ENCODE assay signal across 9 cellular contexts in genomic region chr20:45337367-45338120, GRCh38. TPM values are rescaled to one million over a fixed set of nuclear protein-coding genes. Genes with fewer than 3 reads are reported as not detected.
DNase-seq lines count a peak whose midpoint lies in the region; ATAC-seq and TF ChIP-seq lines count a peak whose summit lies in the region.
"Had no signal": no experiment of that assay in that cellular context is flagged by ENCODE, and none has a peak within 500 bp of the region (broad histone marks: within the 10 kb centered on the region; RNA-seq: fewer than 3 reads in every experiment).

No MANE protein-coding gene starts in this region.

- H3K27me3 ChIP-seq in kidney epithelial cell (ENCODE audit: control insufficient read depth, insufficient read depth, low read length) (no peaks in the 10 kb centered on the region), stomach smooth muscle (ENCODE audit: control insufficient read depth in 1 of 2, insufficient read depth in 2 of 2, low read length in 2 of 2) (no peaks in the 10 kb centered on the region)

- no peak overlapping the region for H3K27ac Mint-ChIP-seq in T-cell
- H3K27ac Mint-ChIP-seq in activated naive CD8-positive, alpha-beta T cell treated with anti-CD3 and anti-CD28 coated beads for 36 hours, result no peak overlapping the region
- H3K27ac Mint-ChIP-seq in activated T-cell treated with anti-CD3 and anti-CD28 coated beads, Interleukin-2, amount 50 U/mL, for 24 hours, result no peak overlapping the region

- CTCF ChIA-PET in T-cell (lab: Charles Lee), result no interaction called here

- H3K9ac ChIP-seq in stomach smooth muscle (ENCODE audit: low read length in 2 of 2), result peak overlapping the region; percentile 66 to 72

- no peaks in the 10 kb centered on the region for H3K9me3 Mint-ChIP-seq in T-cell
- no peaks in the 10 kb centered on the region for H3K9me3 Mint-ChIP-seq in activated naive CD8-positive, alpha-beta T cell treated with anti-CD3 and anti-CD28 coated beads for 36 hours
- H3K9me3 Mint-ChIP-seq in activated T-cell treated with anti-CD3 and anti-CD28 coated beads, Interleukin-2, amount 50 U/mL, for 24 hours, result no peaks in the 10 kb centered on the region

- no peak overlapping the region for H3K4me3 Mint-ChIP-seq in T-cell
- no peak overlapping the region for H3K4me3 Mint-ChIP-seq in activated naive CD8-positive, alpha-beta T cell treated with anti-CD3 and anti-CD28 coated beads for 36 hours
- no peak overlapping the region for H3K4me3 Mint-ChIP-seq in activated T-cell treated with anti-CD3 and anti-CD28 coated beads, Interleukin-2, amount 50 U/mL, for 24 hours

- ATAC-seq in T-cell (replicated peaks in 1 of 4), result no peak

- peaks cover 60% of the 10 kb centered on the region for H3K4me1 ChIP-seq in stomach smooth muscle (ENCODE audit: control insufficient read depth, insufficient read depth, low read length)

- H3K4me1 Mint-ChIP-seq in T-cell, result no peaks in the 10 kb centered on the region
- H3K4me1 Mint-ChIP-seq in activated naive CD8-positive, alpha-beta T cell treated with anti-CD3 and anti-CD28 coated beads for 36 hours, result peaks cover under 1% of the 10 kb centered on the region
- H3K4me1 Mint-ChIP-seq in activated T-cell treated with anti-CD3 and anti-CD28 coated beads, Interleukin-2, amount 50 U/mL, for 24 hours (ENCODE audit: low read depth), result peaks cover 1% of the 10 kb centered on the region

- H3K4me3 ChIP-seq in cardiac fibroblast (replicated peaks in 1 of 2; ENCODE audit: low read depth in 2 of 2, low read length in 2 of 2) (no peak overlapping the region), kidney epithelial cell (ENCODE audit: low read depth, low read length) (no peak overlapping the region), stomach smooth muscle (ENCODE audit: low read length in 2 of 2) (peak overlapping the region; percentile 27 to 35)

- no peaks in the 10 kb centered on the region for H3K9me3 ChIP-seq in stomach smooth muscle (ENCODE audit: control insufficient read depth in 2 of 2, low read length in 2 of 2)

- POLR2A ChIA-PET in T-cell (lab: Charles Lee), result no interaction called here

- TF ChIP-seq CTCF in cardiac fibroblast (IDR thresholded peaks at IDR 0.05; ENCODE audit: low read depth, low read length) (no peak), kidney epithelial cell (IDR thresholded peaks at IDR 0.05; ENCODE audit: insufficient read depth, low read length, poor library complexity, severe bottlenecking) (no peak)

- H3K27me3 Mint-ChIP-seq in T-cell, result no peaks in the 10 kb centered on the region
- H3K27me3 Mint-ChIP-seq in activated naive CD8-positive, alpha-beta T cell treated with anti-CD3 and anti-CD28 coated beads for 36 hours, result no peaks in the 10 kb centered on the region
- H3K27me3 Mint-ChIP-seq in activated T-cell treated with anti-CD3 and anti-CD28 coated beads, Interleukin-2, amount 50 U/mL, for 24 hours, result no peaks in the 10 kb centered on the region

- H3K27ac ChIP-seq in stomach smooth muscle (ENCODE audit: low read length), result peak overlapping the region; percentile 85

- DNase-seq in HK-2 (ENCODE audit: unreplicated experiment), result peak; percentile 93
- DNase-seq in cardiac fibroblast (ENCODE audit: low read depth in 2 of 2), result peak; percentile 89 to 91
- peak; percentile 83 for DNase-seq in kidney epithelial cell (ENCODE audit: low read depth)
- no peak for DNase-seq in T-cell
- no peak for DNase-seq in activated naive CD8-positive, alpha-beta T cell treated with anti-CD3 and anti-CD28 coated beads for 36 hours
- DNase-seq in activated T-cell treated with anti-CD3 and anti-CD28 coated beads, Interleukin-2, amount 50 U/mL, for 24 hours, result no peak
- DNase-seq in NCI-H510A (lab: John Stamatoyannopoulos, UW), result no peak
- DNase-seq: NCI-H748 treated with DMSO at 0.1 percent for 48 hours had no signal

- no peaks in the 10 kb centered on the region for H3K36me3 Mint-ChIP-seq in T-cell
- peaks cover 7% of the 10 kb centered on the region for H3K36me3 Mint-ChIP-seq in activated naive CD8-positive, alpha-beta T cell treated with anti-CD3 and anti-CD28 coated beads for 36 hours
- peaks cover 77% of the 10 kb centered on the region for H3K36me3 Mint-ChIP-seq in activated T-cell treated with anti-CD3 and anti-CD28 coated beads, Interleukin-2, amount 50 U/mL, for 24 hours (ENCODE audit: low read depth)

- H3K36me3 ChIP-seq in kidney epithelial cell (ENCODE audit: control insufficient read depth, insufficient read depth, low read length) (peaks cover 2% of the 10 kb centered on the region), stomach smooth muscle (ENCODE audit: control insufficient read depth in 2 of 2, insufficient read depth in 2 of 2, low read length in 2 of 2) (peaks cover 15 to 25% of the 10 kb centered on the region in 2 donors)

RNA-seq across cellular contexts. Expression of gene SDC4, which starts 10.7 kb away (rescaled TPM):
- 155 and 175 TPM in 2 replicates for total RNA-seq in kidney epithelial cell
- 1 to 10 TPM in 4 of 5 donors, under 1 TPM in 1; 0.68 to 4.4 (median 3.5) TPM for total RNA-seq in T-cell
- total RNA-seq in activated naive CD8-positive, alpha-beta T cell treated with anti-CD3 and anti-CD28 coated beads for 36 hours, result 10 to 100 TPM; 24.6 to 25.5 TPM

RNA-seq across cellular contexts. Expression of gene SYS1, which starts 25.4 kb away (rescaled TPM):
- 54.3 and 55.2 TPM in 2 replicates for total RNA-seq in kidney epithelial cell
- 10 to 100 TPM; 53.1 to 86.9 (median 58.2) TPM for total RNA-seq in T-cell
- 10 to 100 TPM; 21.5 to 26.6 TPM for total RNA-seq in activated naive CD8-positive, alpha-beta T cell treated with anti-CD3 and anti-CD28 coated beads for 36 hours

RNA-seq across cellular contexts. Expression of gene MATN4, which starts 29.4 kb away (rescaled TPM):
- total RNA-seq in kidney epithelial cell (not detected in 2 replicates), T-cell (not detected)
- 1 to 10 TPM in 1 of 2 experiments, under 1 TPM in 1; 0.64 to 1.1 TPM for total RNA-seq in activated naive CD8-positive, alpha-beta T cell treated with anti-CD3 and anti-CD28 coated beads for 36 hours

RNA-seq across cellular contexts. Expression of gene RBPJL, which starts 30.9 kb away (rescaled TPM):
- total RNA-seq in kidney epithelial cell, result not detected in 2 replicates
- under 1 TPM in 3 of 5 donors, not detected in 2; 0.22 to 0.29 (median 0.26) TPM for total RNA-seq in T-cell
- not detected for total RNA-seq in activated naive CD8-positive, alpha-beta T cell treated with anti-CD3 and anti-CD28 coated beads for 36 hours

RNA-seq across cellular contexts. Expression of gene TP53TG5, which starts 40.6 kb away (rescaled TPM):
- total RNA-seq in kidney epithelial cell (not detected in 2 replicates), T-cell (under 1 TPM in 3 of 5 donors, not detected in 2; 0.10 to 0.23 (median 0.16) TPM)
- under 1 TPM; 0.40 to 0.41 TPM for total RNA-seq in activated naive CD8-positive, alpha-beta T cell treated with anti-CD3 and anti-CD28 coated beads for 36 hours

Comparison
In these comparisons a context has a peak if more than half of its experiments do, and no peak if none do; other contexts are left out.
1. DNase-seq: peak in HK-2 (single experiment), cardiac fibroblast (2 of 2) and kidney epithelial cell (single experiment); none in T-cell (0 of 34), activated naive CD8-positive, alpha-beta T cell treated with anti-CD3 and anti-CD28 coated beads for 36 hours (single experiment), activated T-cell treated with anti-CD3 and anti-CD28 coated beads, Interleukin-2, amount 50 U/mL, for 24 hours (single experiment) and NCI-H510A (single experiment).
2. H3K4me3 ChIP-seq: peak in stomach smooth muscle (2 of 2); none in cardiac fibroblast (0 of 2) and kidney epithelial cell (single experiment).
3. RNA of gene SDC4, which starts 10.7 kb away (total RNA-seq): 155 to 175 TPM in kidney epithelial cell and 24.6 to 25.5 TPM in activated naive CD8-positive, alpha-beta T cell treated with anti-CD3 and anti-CD28 coated beads for 36 hours; 0.68 to 4.4 TPM in T-cell; every median in the first group is over 4 times any median in the second.